In the genomic region with DNA sequence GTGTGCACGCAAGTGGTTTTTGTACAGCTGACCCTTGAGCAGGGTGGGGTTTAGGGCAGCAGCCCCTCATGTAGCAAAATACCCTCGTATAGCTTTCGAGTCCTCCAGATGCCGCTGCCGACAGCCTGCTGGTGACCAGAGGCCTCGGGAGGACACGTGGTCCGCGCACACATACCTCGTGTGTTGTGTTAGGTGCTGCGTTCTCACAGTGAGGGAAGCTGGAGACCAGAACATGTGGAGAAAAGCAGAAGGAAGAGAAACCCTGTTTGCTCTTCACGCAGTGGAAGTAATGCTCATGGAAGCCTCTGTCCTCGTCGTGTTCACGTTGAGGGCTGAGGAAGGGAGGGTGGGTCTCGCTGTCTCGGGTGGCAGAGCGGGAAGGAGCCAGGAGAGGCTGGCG, we compare ENCODE assay signal across 2 cellular contexts.
TF ChIP-seq lines count a peak whose summit lies in the region.

No MANE protein-coding gene starts in this region.

TF ChIP-seq in HEK293, 187 proteins besides CTCF, POLR2A, EP300 and RAD21:
- no peak for TF ChIP-seq ZNF768 (tag by site-specific recombination; IDR thresholded peaks at IDR 0.05)
- TF ChIP-seq KLF1 (tag by site-specific recombination; IDR thresholded peaks at IDR 0.05): no peak
- no peak for TF ChIP-seq ZNF239 (tag by site-specific recombination; IDR thresholded peaks at IDR 0.05)
- TF ChIP-seq ZNF2 (tag by site-specific recombination; IDR thresholded peaks at IDR 0.05): peak; percentile 62; the same call in 1 of the 2 replicates
- TF ChIP-seq ZNF600 (tag by site-specific recombination; IDR thresholded peaks at IDR 0.05): peak; percentile 30; the same call in 1 of the 2 replicates
- no peak for TF ChIP-seq ZNF23 (tag by site-specific recombination; IDR thresholded peaks at IDR 0.05; ENCODE audit: borderline replicate concordance)
- TF ChIP-seq ZNF292 (tag by site-specific recombination; IDR thresholded peaks at IDR 0.05; ENCODE audit: borderline replicate concordance, low read depth): no peak
- no peak for TF ChIP-seq ZNF221 (tag by site-specific recombination; IDR thresholded peaks at IDR 0.05; ENCODE audit: borderline replicate concordance)
- TF ChIP-seq KLF10 (tag by site-specific recombination; IDR thresholded peaks at IDR 0.05): no peak
- TF ChIP-seq, protein P1, sequence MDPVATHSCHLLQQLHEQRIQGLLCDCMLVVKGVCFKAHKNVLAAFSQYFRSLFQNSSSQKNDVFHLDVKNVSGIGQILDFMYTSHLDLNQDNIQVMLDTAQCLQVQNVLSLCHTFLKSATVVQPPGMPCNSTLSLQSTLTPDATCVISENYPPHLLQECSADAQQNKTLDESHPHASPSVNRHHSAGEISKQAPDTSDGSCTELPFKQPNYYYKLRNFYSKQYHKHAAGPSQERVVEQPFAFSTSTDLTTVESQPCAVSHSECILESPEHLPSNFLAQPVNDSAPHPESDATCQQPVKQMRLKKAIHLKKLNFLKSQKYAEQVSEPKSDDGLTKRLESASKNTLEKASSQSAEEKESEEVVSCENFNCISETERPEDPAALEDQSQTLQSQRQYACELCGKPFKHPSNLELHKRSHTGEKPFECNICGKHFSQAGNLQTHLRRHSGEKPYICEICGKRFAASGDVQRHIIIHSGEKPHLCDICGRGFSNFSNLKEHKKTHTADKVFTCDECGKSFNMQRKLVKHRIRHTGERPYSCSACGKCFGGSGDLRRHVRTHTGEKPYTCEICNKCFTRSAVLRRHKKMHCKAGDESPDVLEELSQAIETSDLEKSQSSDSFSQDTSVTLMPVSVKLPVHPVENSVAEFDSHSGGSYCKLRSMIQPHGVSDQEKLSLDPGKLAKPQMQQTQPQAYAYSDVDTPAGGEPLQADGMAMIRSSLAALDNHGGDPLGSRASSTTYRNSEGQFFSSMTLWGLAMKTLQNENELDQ (tag by site-specific recombination; IDR thresholded peaks at IDR 0.05; ENCODE audit: low read depth): no peak
- no peak for TF ChIP-seq FEZF1 (tag by site-specific recombination; IDR thresholded peaks at IDR 0.05)
- TF ChIP-seq, protein P2, sequence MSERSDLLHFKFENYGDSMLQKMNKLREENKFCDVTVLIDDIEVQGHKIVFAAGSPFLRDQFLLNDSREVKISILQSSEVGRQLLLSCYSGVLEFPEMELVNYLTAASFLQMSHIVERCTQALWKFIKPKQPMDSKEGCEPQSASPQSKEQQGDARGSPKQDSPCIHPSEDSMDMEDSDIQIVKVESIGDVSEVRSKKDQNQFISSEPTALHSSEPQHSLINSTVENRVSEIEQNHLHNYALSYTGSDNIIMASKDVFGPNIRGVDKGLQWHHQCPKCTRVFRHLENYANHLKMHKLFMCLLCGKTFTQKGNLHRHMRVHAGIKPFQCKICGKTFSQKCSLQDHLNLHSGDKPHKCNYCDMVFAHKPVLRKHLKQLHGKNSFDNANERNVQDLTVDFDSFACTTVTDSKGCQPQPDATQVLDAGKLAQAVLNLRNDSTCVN (tag by site-specific recombination; optimal IDR thresholded peaks at IDR 0.05): peak; percentile 0
- TF ChIP-seq SP2 (tag by site-specific recombination; IDR thresholded peaks at IDR 0.05): no peak
- no peak for TF ChIP-seq ZNF664 (tag by site-specific recombination; IDR thresholded peaks at IDR 0.05)

TF ChIP-seq in HepG2, 621 proteins besides CTCF, POLR2A, EP300 and RAD21:
- 0 out of 2 replicates have a peak, but pooled peaks have one; percentile 22 for TF ChIP-seq ZBTB38 (CRISPR knock-in tag; IDR thresholded peaks at IDR 0.05)
- TF ChIP-seq CEBPB (IDR thresholded peaks at IDR 0.05; ENCODE audit: borderline replicate concordance, low read depth, low read length): no peak
